Comparison of ENCODE assay signal across 9 cellular contexts in genomic region chr3:7205535-7206331, GRCh38.
DNase-seq lines count a peak whose midpoint lies in the region; ATAC-seq and TF ChIP-seq lines count a peak whose summit lies in the region.
"Had no signal": no experiment of that assay in that cellular context is flagged by ENCODE, and none has a peak within 500 bp of the region (broad histone marks: within the 10 kb centered on the region; RNA-seq: fewer than 3 reads in every experiment).

No MANE protein-coding gene starts in this region.

- intact Hi-C loops in thyroid gland (cut with DNase I), result no loop called here

- ATAC-seq in GM19351 (IDR thresholded peaks at IDR 0.05; ENCODE audit: unreplicated experiment) (peak; percentile 60), HG02981 (IDR thresholded peaks at IDR 0.05; ENCODE audit: unreplicated experiment) (peak; percentile 49)
- ATAC-seq in stimulated activated memory B cell treated with anti-CD40 and anti-IgM and Interleukin-4, amounts not matched to agents 10 μg/mL and 1 μg/mL and 100 μg/mL, for 72 hours, result no peak

- TF ChIP-seq CTCF in brain (conservative IDR thresholded peaks at IDR 0.05), result no peak
- no peak for TF ChIP-seq CTCF in thyroid gland (IDR thresholded peaks at IDR 0.05)

- H3K27me3 ChIP-seq in thyroid gland, result no peaks in the 10 kb centered on the region
- H3K27me3 ChIP-seq: cardiac muscle cell, SJSA1 had no signal

- peak overlapping the region in 3 of 5 experiments; percentile 34 to 87 (median 47) for H3K27ac Mint-ChIP-seq in brain
- no peak overlapping the region for H3K27ac Mint-ChIP-seq in stimulated activated memory B cell treated with anti-CD40 and anti-IgM and Interleukin-4, amounts not matched to agents 10 μg/mL and 1 μg/mL and 100 μg/mL, for 72 hours

- H3K4me3 Mint-ChIP-seq in brain, result peak overlapping the region in 2 of 5 experiments; percentile 31 to 75
- peak overlapping the region; percentile 21 for H3K4me3 Mint-ChIP-seq in stimulated activated memory B cell treated with anti-CD40 and anti-IgM and Interleukin-4, amounts not matched to agents 10 μg/mL and 1 μg/mL and 100 μg/mL, for 72 hours

- no peaks in the 10 kb centered on the region for H3K36me3 ChIP-seq in thyroid gland
- H3K36me3 ChIP-seq: cardiac muscle cell, SJSA1 had no signal

- no peaks in the 10 kb centered on the region for H3K36me3 Mint-ChIP-seq in brain
- no peaks in the 10 kb centered on the region for H3K36me3 Mint-ChIP-seq in stimulated activated memory B cell treated with anti-CD40 and anti-IgM and Interleukin-4, amounts not matched to agents 10 μg/mL and 1 μg/mL and 100 μg/mL, for 72 hours

- no peaks in the 10 kb centered on the region for H3K9me3 ChIP-seq in thyroid gland
- H3K9me3 ChIP-seq: SJSA1 had no signal

- peaks cover 29% of the 10 kb centered on the region for H3K4me1 Mint-ChIP-seq in brain
- H3K4me1 Mint-ChIP-seq in stimulated activated memory B cell treated with anti-CD40 and anti-IgM and Interleukin-4, amounts not matched to agents 10 μg/mL and 1 μg/mL and 100 μg/mL, for 72 hours, result peaks cover 6% of the 10 kb centered on the region

- 68 to 80% methylated on average over 8 of the region's 8 CpGs for WGBS in thyroid gland, 2 donors

- no peaks in the 10 kb centered on the region for H3K27me3 Mint-ChIP-seq in brain
- H3K27me3 Mint-ChIP-seq in stimulated activated memory B cell treated with anti-CD40 and anti-IgM and Interleukin-4, amounts not matched to agents 10 μg/mL and 1 μg/mL and 100 μg/mL, for 72 hours, result no peaks in the 10 kb centered on the region

- no peak for TF ChIP-seq POLR2A in thyroid gland (IDR thresholded peaks at IDR 0.05)

- H3K4me3 ChIP-seq in thyroid gland (replicated peaks in 1 of 3), result no peak overlapping the region
- H3K4me3 ChIP-seq: cardiac muscle cell, SJSA1 had no signal

- H3K4me1 ChIP-seq in thyroid gland, result no peaks in the 10 kb centered on the region
- H3K4me1 ChIP-seq: SJSA1 had no signal

- H3K27ac ChIP-seq in thyroid gland, result no peak overlapping the region
- H3K27ac ChIP-seq: cardiac muscle cell, SJSA1 had no signal

- H3K9me3 Mint-ChIP-seq in brain, result peaks cover 0 to 2% (median 0%) of the 10 kb centered on the region in 5 experiments
- peaks cover 3% of the 10 kb centered on the region for H3K9me3 Mint-ChIP-seq in stimulated activated memory B cell treated with anti-CD40 and anti-IgM and Interleukin-4, amounts not matched to agents 10 μg/mL and 1 μg/mL and 100 μg/mL, for 72 hours

- DNase-seq in HUDEP-2 (lab: John Stamatoyannopoulos, UW; ENCODE audit: unreplicated experiment in 76 of 76) (no peak), thyroid gland (no peak)
- no peak for DNase-seq in stimulated activated CD4-positive, alpha-beta T cell treated with anti-CD3 and anti-CD28 coated beads, Interleukin-2, amount 100 ng/mL, for 24 hours
